In genomic region chr15:50353251-50353998, GRCh38 we compare ENCODE assay signal across 8 cellular contexts. TPM values are rescaled to one million over a fixed set of nuclear protein-coding genes. Genes with fewer than 3 reads are reported as not detected.
DNase-seq lines count a peak whose midpoint lies in the region; ATAC-seq and TF ChIP-seq lines count a peak whose summit lies in the region.

No MANE protein-coding gene starts in this region.

- no peak for TF ChIP-seq POLR2A in erythroblast (IDR thresholded peaks at IDR 0.05; ENCODE audit: low read length)

- H3K4me3 Mint-ChIP-seq in CD8-positive, alpha-beta T cell: peak overlapping the region; percentile 93
- H3K4me3 Mint-ChIP-seq in T-cell (peak overlapping the region; percentile 97 to 98 (median 98)), neural crest cell (peak overlapping the region; percentile 96)

- peaks cover 49% of the 10 kb centered on the region for H3K36me3 Mint-ChIP-seq in CD8-positive, alpha-beta T cell
- H3K36me3 Mint-ChIP-seq in T-cell (peaks cover 21% of the 10 kb centered on the region), neural crest cell (ENCODE audit: low read depth) (peaks cover 24% of the 10 kb centered on the region)

- H3K27me3 Mint-ChIP-seq in CD8-positive, alpha-beta T cell (ENCODE audit: low read depth): no peaks in the 10 kb centered on the region
- peaks cover 0 to 2% of the 10 kb centered on the region in 2 donors for H3K27me3 Mint-ChIP-seq in T-cell
- peaks cover 2% of the 10 kb centered on the region for H3K27me3 Mint-ChIP-seq in neural crest cell (ENCODE audit: low read depth)

- TF ChIP-seq CTCF in CD8-positive, alpha-beta T cell (IDR thresholded peaks at IDR 0.05): no peak
- no peak for TF ChIP-seq CTCF in neural crest cell (conservative IDR thresholded peaks at IDR 0.05)

- peak overlapping the region; percentile 94 for H3K27ac ChIP-seq in CD8-positive, alpha-beta T cell (ENCODE audit: low read depth, low read length)

- H3K27me3 ChIP-seq in CD8-positive, alpha-beta T cell (ENCODE audit: insufficient read depth, low read length): no peaks in the 10 kb centered on the region

- H3K36me3 ChIP-seq in CD8-positive, alpha-beta T cell (ENCODE audit: insufficient read depth, low read length): no peaks in the 10 kb centered on the region

- H3K27ac Mint-ChIP-seq in CD8-positive, alpha-beta T cell: peak overlapping the region; percentile 98
- peak overlapping the region; percentile 98 to 99 for H3K27ac Mint-ChIP-seq in T-cell
- peak overlapping the region; percentile 99 for H3K27ac Mint-ChIP-seq in neural crest cell (ENCODE audit: unreplicated experiment)

- intact Hi-C loops in CD8-positive, alpha-beta T cell (cut with DNase I, micrococcal nuclease): loop anchor here (1.0 to 10.0 kb wide), 5 partner anchors 21 to 733 kb away; partner anchors contain the start of genes TRPM7 (in 2 of the 2), DTWD1 (in 1 of the 2), FAM227B (in 1 of the 2) and USP8 (in 1 of the 2)
- intact Hi-C loops in left colon (cut with DNase I, micrococcal nuclease): no loop called here

- H3K9me3 Mint-ChIP-seq in CD8-positive, alpha-beta T cell: no peaks in the 10 kb centered on the region
- H3K9me3 Mint-ChIP-seq in T-cell (no peaks in the 10 kb centered on the region), neural crest cell (no peaks in the 10 kb centered on the region)

- POLR2A ChIA-PET in CD8-positive, alpha-beta T cell (lab: Charles Lee): interaction anchor here (0.7 to 2.8 kb wide), 9 partner anchors 9 to 1476 kb away, joined by 3 to 16 read pairs (median 5); partner anchors contain the start of genes COPS2, EID1, GALK2 and SLC27A2
- POLR2A ChIA-PET in T-cell (lab: Charles Lee): interaction anchor here (0.5 to 1.3 kb wide), 9 partner anchors 8 to 1476 kb away, joined by 3 to 4 read pairs (median 3); partner anchors contain the start of genes COPS2 (in 1 of the 2), EID1 (in 1 of the 2) and USP8 (in 1 of the 2)

- H3K4me1 ChIP-seq in CD8-positive, alpha-beta T cell (ENCODE audit: insufficient read depth, low read length): peaks cover 42% of the 10 kb centered on the region

- H3K4me1 Mint-ChIP-seq in CD8-positive, alpha-beta T cell (ENCODE audit: low read depth): peaks cover 58% of the 10 kb centered on the region
- H3K4me1 Mint-ChIP-seq in T-cell: peaks cover 54 to 69% (median 62%) of the 10 kb centered on the region in 3 donors
- H3K4me1 Mint-ChIP-seq in neural crest cell: peaks cover 63% of the 10 kb centered on the region

- peak in 1 of 7 experiments; percentile 36 for DNase-seq in CD8-positive, alpha-beta T cell
- DNase-seq in T-cell: peak in 11 of 34 experiments; percentile 11 to 42 (median 17)
- peak; percentile 63 to 78 for DNase-seq in erythroblast (lab: John Stamatoyannopoulos, UW)
- DNase-seq in neural crest cell (ENCODE audit: low read depth, low spot score): no peak
- DNase-seq in left colon: no peak
- no peak for DNase-seq in NCI-H1436 (lab: John Stamatoyannopoulos, UW)

- CTCF ChIA-PET in CD8-positive, alpha-beta T cell (lab: Charles Lee): interaction anchor here (1.0 to 1.3 kb wide), 2 partner anchors 38 to 1475 kb away, joined by 3 to 5 read pairs; partner anchors contain the start of gene EID1
- CTCF ChIA-PET in T-cell (lab: Charles Lee): interaction anchor here in 1 of 2 donors (0.6 to 1.1 kb wide), 6 partner anchors 34 to 1542 kb away, joined by 3 to 4 read pairs (median 3); partner anchors contain the start of gene CEP152

- H3K9me3 ChIP-seq in CD8-positive, alpha-beta T cell (ENCODE audit: low read length): no peaks in the 10 kb centered on the region

- H3K4me3 ChIP-seq in CD8-positive, alpha-beta T cell (ENCODE audit: low read depth, low read length): peak overlapping the region; percentile 90

- peak; percentile 60 for ATAC-seq in CD8-positive, alpha-beta T cell
- peak; percentile 15 for ATAC-seq in HG03108 (IDR thresholded peaks at IDR 0.05; ENCODE audit: unreplicated experiment)
- peak in 3 of 4 experiments; percentile 16 to 70 (median 20) for ATAC-seq in T-cell (replicated peaks in 1 of 4)
- ATAC-seq in HG03442 (IDR thresholded peaks at IDR 0.05; ENCODE audit: unreplicated experiment): no peak
- ATAC-seq in left colon: no peak

RNA-seq across cellular contexts. Expression of gene GABPB1, which starts 1.6 kb away (rescaled TPM):
- 10 to 100 TPM; 27.0 to 31.0 TPM for total RNA-seq in CD8-positive, alpha-beta T cell
- total RNA-seq in T-cell (10 to 100 TPM; 15.4 to 21.6 (median 19.5) TPM), neural crest cell (35.0 and 37.8 TPM in 2 replicates), left colon (10 to 100 TPM; 11.0 to 11.9 TPM)

Comparison
In these comparisons a context has a peak if more than half of its experiments do, and no peak if none do; other contexts are left out.
1. ATAC-seq: peak in CD8-positive, alpha-beta T cell (single experiment), HG03108 (single experiment) and T-cell (3 of 4); none in HG03442 (single experiment) and left colon (single experiment).
2. DNase-seq: peak in erythroblast (2 of 2); none in neural crest cell (single experiment), left colon (0 of 2) and NCI-H1436 (single experiment).
3. intact Hi-C loops: an anchor here in CD8-positive, alpha-beta T cell (1.0 to 10.0 kb wide); none called in left colon.
4. Peak in every context shown above with its lines, with median percentiles within 50 percentile points of each other: H3K27ac Mint-ChIP-seq and H3K4me3 Mint-ChIP-seq.